8 cellular contexts compared by ENCODE assay signal in the genomic region with DNA sequence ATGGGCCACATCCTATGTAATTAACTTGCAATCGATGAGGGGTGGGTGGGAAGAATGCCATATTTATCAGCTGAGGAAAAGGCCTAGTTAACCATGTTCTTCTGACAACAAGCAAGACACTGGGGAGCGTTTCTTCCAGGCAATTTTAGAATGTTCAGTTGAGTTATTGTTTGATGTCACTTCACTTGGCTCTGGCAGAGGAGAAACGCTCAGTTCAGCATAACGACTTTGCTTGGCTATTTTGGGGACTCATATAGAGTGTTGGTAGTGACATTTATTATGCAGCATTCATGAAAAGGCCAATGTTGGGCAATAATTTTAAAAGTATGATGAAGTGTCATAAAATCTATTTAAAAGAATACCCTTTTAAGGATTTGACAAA. TPM values are rescaled to one million over a fixed set of nuclear protein-coding genes. Genes with fewer than 3 reads are reported as not detected.
DNase-seq lines count a peak whose midpoint lies in the region; ATAC-seq and TF ChIP-seq lines count a peak whose summit lies in the region.

No MANE protein-coding gene starts in this region.

- H3K4me3 Mint-ChIP-seq in CD8-positive, alpha-beta T cell: peak overlapping the region; percentile 74

- no peak overlapping the region for H2BK15ac ChIP-seq in neuronal stem cell (ENCODE audit: low read length)

- H3K23ac ChIP-seq in neuronal stem cell (ENCODE audit: low read depth, low read length, poor library complexity): no peak overlapping the region

- TF ChIP-seq CTCF in CD8-positive, alpha-beta T cell (IDR thresholded peaks at IDR 0.05): no peak
- TF ChIP-seq CTCF in PC-3 (conservative IDR thresholded peaks at IDR 0.05; ENCODE audit: low read depth, low read length) (no peak), esophagus muscularis mucosa (IDR thresholded peaks at IDR 0.05) (no peak)

- no TSS peak for BruUV-seq in PC-3 (replicated peaks; lab: Mats Ljungman, UMichigan)

- DNase-seq in CD8-positive, alpha-beta T cell: no peak
- DNase-seq in PC-3 (no peak), esophagus muscularis mucosa (ENCODE audit: extremely low spot score) (no peak), neuronal stem cell (ENCODE audit: low spot score) (no peak), NCI-H187 treated with DMSO at 0.1 percent for 48 hours (lab: John Stamatoyannopoulos, UW) (no peak)
- no peak for DNase-seq in stimulated activated CD4-positive, alpha-beta T cell treated with anti-CD3 and anti-CD28 coated beads, Interleukin-2, amount 100 ng/mL, for 24 hours

- peaks cover 16% of the 10 kb centered on the region for H3K4me1 Mint-ChIP-seq in CD8-positive, alpha-beta T cell (ENCODE audit: low read depth)

- no peak overlapping the region for H2BK5ac ChIP-seq in neuronal stem cell (ENCODE audit: low read length)

- H3K27ac ChIP-seq in CD8-positive, alpha-beta T cell (ENCODE audit: low read depth, low read length): no peak overlapping the region
- no peak overlapping the region for H3K27ac ChIP-seq in PC-3 (ENCODE audit: low read length)
- H3K27ac ChIP-seq in esophagus muscularis mucosa (replicated peaks in 1 of 4): peak overlapping the region; percentile 87 to 90 (median 88)
- H3K27ac ChIP-seq in neuronal stem cell (replicated peaks; ENCODE audit: low read length): no peak overlapping the region

- intact Hi-C loops in CD8-positive, alpha-beta T cell (cut with DNase I, micrococcal nuclease): loop anchor here in 1 of 2 experiments (1.0 kb wide), 1 partner anchor 147 kb away; no protein-coding TSS in a partner anchor
- intact Hi-C loops in PC-3 (cut with micrococcal nuclease) (loop anchor here (5.0 kb wide), 1 partner anchor 62 kb away; no protein-coding TSS in a partner anchor), esophagus muscularis mucosa (cut with DNase I) (loop anchor here (2.0 to 10.0 kb wide), 2 partner anchors 55 to 145 kb away; no protein-coding TSS in a partner anchor)

- H3K9ac ChIP-seq in PC-3 (ENCODE audit: low read length) (no peak overlapping the region), neuronal stem cell (ENCODE audit: low read depth, low read length, poor library complexity) (no peak overlapping the region)

- no peaks in the 10 kb centered on the region for H4K20me1 ChIP-seq in PC-3 (ENCODE audit: low read length)

- H3K36me3 Mint-ChIP-seq in CD8-positive, alpha-beta T cell: no peaks in the 10 kb centered on the region

- no peak for TF ChIP-seq POLR2A in esophagus muscularis mucosa (IDR thresholded peaks at IDR 0.05; ENCODE audit: low read depth)

- H2AK5ac ChIP-seq in neuronal stem cell (ENCODE audit: low read depth, low read length): no peak overlapping the region

- POLR2A ChIA-PET in CD8-positive, alpha-beta T cell (lab: Charles Lee): no interaction called here
- POLR2A ChIA-PET in PC-3 (lab: Charles Lee; ENCODE audit: unreplicated experiment): interaction anchor here (1.2 kb wide), 1 partner anchor 54 kb away, joined by 6 read pairs; no protein-coding TSS in a partner anchor

- H2BK120ac ChIP-seq in neuronal stem cell (ENCODE audit: low read depth, low read length): no peak overlapping the region

- peaks cover 8% of the 10 kb centered on the region for H3K27me3 ChIP-seq in CD8-positive, alpha-beta T cell (ENCODE audit: insufficient read depth, low read length)
- H3K27me3 ChIP-seq in PC-3 (ENCODE audit: low read length) (no peaks in the 10 kb centered on the region), esophagus muscularis mucosa (no peaks in the 10 kb centered on the region), neuronal stem cell (ENCODE audit: control insufficient read depth in 3 of 3, insufficient read depth in 3 of 3, low read depth in 1 of 3, low read length in 3 of 3) (peaks cover 0 to 36% (median 7%) of the 10 kb centered on the region in 3 experiments)

- H3K9me2 ChIP-seq in PC-3 (replicated peaks; ENCODE audit: low read length): no peaks in the 10 kb centered on the region

- ATAC-seq in CD8-positive, alpha-beta T cell: no peak
- ATAC-seq in PC-3 (no peak), HG03045 (IDR thresholded peaks at IDR 0.05; ENCODE audit: unreplicated experiment) (no peak), GM19351 (IDR thresholded peaks at IDR 0.05; ENCODE audit: unreplicated experiment) (no peak)

- no peaks in the 10 kb centered on the region for H3K9me3 Mint-ChIP-seq in CD8-positive, alpha-beta T cell

- no peak overlapping the region for H3K14ac ChIP-seq in neuronal stem cell (ENCODE audit: low read length)

- H4K8ac ChIP-seq in neuronal stem cell (ENCODE audit: low read depth, low read length): no peak overlapping the region

- peaks cover 12% of the 10 kb centered on the region for H3K4me1 ChIP-seq in CD8-positive, alpha-beta T cell (ENCODE audit: insufficient read depth, low read length)
- H3K4me1 ChIP-seq in PC-3 (ENCODE audit: insufficient read depth, low read length): 0 out of 2 replicates have a peak, but pooled peaks cover 5% of the 10 kb centered on the region
- peaks cover 0 to 4% (median 3%) of the 10 kb centered on the region in 4 donors for H3K4me1 ChIP-seq in esophagus muscularis mucosa
- peaks cover 0 to 2% of the 10 kb centered on the region in 2 donors for H3K4me1 ChIP-seq in neuronal stem cell (ENCODE audit: control insufficient read depth in 2 of 2, insufficient read depth in 1 of 2, low read depth in 1 of 2, low read length in 2 of 2)

- H3K18ac ChIP-seq in neuronal stem cell (ENCODE audit: low read length): no peak overlapping the region

- no peaks in the 10 kb centered on the region for H3K79me2 ChIP-seq in PC-3 (ENCODE audit: low read length)

- no peaks in the 10 kb centered on the region for H3F3A ChIP-seq in PC-3 (ENCODE audit: low read length, unreplicated experiment)

- no peaks in the 10 kb centered on the region for H3K36me3 ChIP-seq in CD8-positive, alpha-beta T cell (ENCODE audit: insufficient read depth, low read length)
- H3K36me3 ChIP-seq in PC-3 (ENCODE audit: low read depth, low read length) (no peaks in the 10 kb centered on the region), esophagus muscularis mucosa (no peaks in the 10 kb centered on the region), neuronal stem cell (replicated peaks in 1 of 2; ENCODE audit: control insufficient read depth in 2 of 2, insufficient read depth in 2 of 2, low read length in 2 of 2) (no peaks in the 10 kb centered on the region)

- H3K79me1 ChIP-seq in neuronal stem cell (ENCODE audit: low read depth, low read length): no peaks in the 10 kb centered on the region

- no peak overlapping the region for H3K27ac Mint-ChIP-seq in CD8-positive, alpha-beta T cell

- H2AFZ ChIP-seq in PC-3 (ENCODE audit: low read length) (peak overlapping the region; percentile 87), neuronal stem cell (ENCODE audit: low read length) (no peak overlapping the region)

- H3K4me2 ChIP-seq in PC-3 (ENCODE audit: low read length): peak overlapping the region; percentile 88
- H3K4me2 ChIP-seq in neuronal stem cell (ENCODE audit: insufficient read depth, low read length, poor library complexity, severe bottlenecking): peak overlapping the region; percentile 74

- no peak for TF ChIP-seq EP300 in esophagus muscularis mucosa (IDR thresholded peaks at IDR 0.05)

- CTCF ChIA-PET in CD8-positive, alpha-beta T cell (lab: Charles Lee): interaction anchor here (0.8 to 6.1 kb wide), 4 partner anchors 56 to 133 kb away, joined by 3 to 41 read pairs (median 8); no protein-coding TSS in a partner anchor
- CTCF ChIA-PET in PC-3 (lab: Charles Lee): no interaction called here

- H2BK12ac ChIP-seq in neuronal stem cell (ENCODE audit: low read length): no peak overlapping the region

- H3K9me3 ChIP-seq in CD8-positive, alpha-beta T cell (ENCODE audit: low read length): no peaks in the 10 kb centered on the region
- no peaks in the 10 kb centered on the region for H3K9me3 ChIP-seq in PC-3 (ENCODE audit: low read length)
- H3K9me3 ChIP-seq in esophagus muscularis mucosa: no peaks in the 10 kb centered on the region
- H3K9me3 ChIP-seq in neuronal stem cell (replicated peaks in 1 of 2; ENCODE audit: control insufficient read depth in 2 of 2, insufficient read depth in 1 of 2, low read depth in 1 of 2, low read length in 2 of 2): no peaks in the 10 kb centered on the region

- WGBS in esophagus muscularis mucosa: 16% methylated on average over 4 of the region's 4 CpGs
- no CpG with 5 or more reads among the region's 4 CpGs for WGBS in neuronal stem cell (ENCODE audit: extremely low coverage in 2 of 2, insufficient read length in 2 of 2, insufficient replicate concordance in 1 of 2), 2 donors

- peaks cover 28% of the 10 kb centered on the region for H3K27me3 Mint-ChIP-seq in CD8-positive, alpha-beta T cell (ENCODE audit: low read depth)

- H3K4me3 ChIP-seq in CD8-positive, alpha-beta T cell (ENCODE audit: low read depth, low read length): peak overlapping the region; percentile 43
- H3K4me3 ChIP-seq in PC-3 (ENCODE audit: low read length) (peak overlapping the region; percentile 68), esophagus muscularis mucosa (peak overlapping the region; percentile 66 to 76 (median 72)), neuronal stem cell (ENCODE audit: low read length in 2 of 2) (no peak overlapping the region)

- no peak overlapping the region for H3K4ac ChIP-seq in neuronal stem cell (ENCODE audit: low read length)

- H4K91ac ChIP-seq in neuronal stem cell (ENCODE audit: low read depth, low read length, poor library complexity): no peak overlapping the region

RNA-seq across cellular contexts. Expression of a gene that starts 0.7 kb away (rescaled TPM):
- total RNA-seq in CD8-positive, alpha-beta T cell: under 1 TPM; 0.24 to 0.25 TPM
- total RNA-seq in PC-3 (2014; rRNA removed): 0.04 and 0.06 TPM in 2 replicates
- total RNA-seq in esophagus muscularis mucosa: 1,000 to 10,000 TPM; 2,073 to 2,783 (median 2,517) TPM
- 0.04 TPM for polyA plus RNA-seq in neuronal stem cell (2013, experiment 1 of 2)
- polyA plus RNA-seq in neuronal stem cell (2013, experiment 2 of 2): 0.03 TPM

RNA-seq across cellular contexts. Expression of a gene that starts 53.4 kb away (rescaled TPM):
- total RNA-seq in CD8-positive, alpha-beta T cell: 10 to 100 TPM; 16.7 to 17.2 TPM
- total RNA-seq in PC-3 (2014; rRNA removed) (14.4 and 18.4 TPM in 2 replicates), esophagus muscularis mucosa (10 to 100 TPM; 29.1 to 41.5 (median 37.0) TPM)
- polyA plus RNA-seq in neuronal stem cell (2013, experiment 1 of 2): 17.8 TPM
- 16.4 TPM for polyA plus RNA-seq in neuronal stem cell (2013, experiment 2 of 2)

Comparison
In these comparisons a context has a peak if more than half of its experiments do, and no peak if none do; other contexts are left out.
1. H3K27ac ChIP-seq: peak in esophagus muscularis mucosa (4 of 4); none in CD8-positive, alpha-beta T cell (single experiment), PC-3 (single experiment) and neuronal stem cell (single experiment).
2. H3K4me3 ChIP-seq: peak in CD8-positive, alpha-beta T cell (single experiment), PC-3 (single experiment) and esophagus muscularis mucosa (4 of 4); none in neuronal stem cell (0 of 2).
3. RNA of a gene that starts 0.7 kb away (total RNA-seq): 2,073 to 2,783 TPM in esophagus muscularis mucosa; 0.24 to 0.25 TPM in CD8-positive, alpha-beta T cell and 0.04 to 0.06 TPM in PC-3; every median in the first group is over 1,000 times any median in the second.